Comparison of ENCODE assay signal across 2 cellular contexts in the genomic region with DNA sequence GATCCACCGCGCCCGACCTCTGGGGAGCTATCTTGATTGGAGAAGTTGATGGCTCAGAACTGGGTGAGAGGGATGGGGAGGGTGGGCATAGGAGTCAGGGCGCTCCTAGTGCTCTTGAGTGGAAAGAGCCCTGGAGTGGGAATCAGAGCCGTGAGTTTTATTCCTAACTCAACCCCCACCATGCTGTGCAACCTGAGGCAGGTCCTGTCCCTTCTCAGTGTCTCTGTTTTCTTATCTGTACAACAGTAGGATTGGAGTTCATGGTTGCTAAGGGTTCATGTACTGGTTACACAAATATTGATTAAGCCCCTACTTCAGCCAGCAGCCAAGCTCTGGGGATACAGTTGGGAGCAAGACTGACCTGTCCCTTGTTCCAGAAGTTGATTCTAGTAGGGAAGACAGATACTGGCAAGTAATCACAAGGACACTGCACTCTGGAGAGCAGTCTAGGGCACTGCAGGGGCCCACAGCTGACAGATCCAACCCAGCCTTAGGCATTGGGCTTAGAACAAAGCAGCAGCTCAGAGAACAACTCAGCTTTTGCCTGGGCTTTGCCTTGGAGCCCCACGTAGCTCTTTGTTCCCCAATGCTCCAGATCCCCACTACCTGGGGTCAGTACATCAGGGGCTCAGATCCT.
TF ChIP-seq lines count a peak whose summit lies in the region.

No MANE protein-coding gene starts in this region.

TF ChIP-seq in SK-N-SH treated with all-trans-retinoic acid at 6 μM for 48 hours, 23 proteins besides CTCF, POLR2A, EP300 and RAD21 (continued from another document):
- TF ChIP-seq, protein P1, sequence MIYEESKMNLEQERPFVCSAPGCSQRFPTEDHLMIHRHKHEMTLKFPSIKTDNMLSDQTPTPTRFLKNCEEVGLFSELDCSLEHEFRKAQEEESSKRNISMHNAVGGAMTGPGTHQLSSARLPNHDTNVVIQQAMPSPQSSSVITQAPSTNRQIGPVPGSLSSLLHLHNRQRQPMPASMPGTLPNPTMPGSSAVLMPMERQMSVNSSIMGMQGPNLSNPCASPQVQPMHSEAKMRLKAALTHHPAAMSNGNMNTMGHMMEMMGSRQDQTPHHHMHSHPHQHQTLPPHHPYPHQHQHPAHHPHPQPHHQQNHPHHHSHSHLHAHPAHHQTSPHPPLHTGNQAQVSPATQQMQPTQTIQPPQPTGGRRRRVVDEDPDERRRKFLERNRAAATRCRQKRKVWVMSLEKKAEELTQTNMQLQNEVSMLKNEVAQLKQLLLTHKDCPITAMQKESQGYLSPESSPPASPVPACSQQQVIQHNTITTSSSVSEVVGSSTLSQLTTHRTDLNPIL (CRISPR knock-in tag; IDR thresholded peaks at IDR 0.05; ENCODE audit: low read depth) = no peak
- TF ChIP-seq ZFP3 (CRISPR knock-in tag; IDR thresholded peaks at IDR 0.05) = no peak

TF ChIP-seq in SK-N-SH, 30 proteins besides CTCF, POLR2A, EP300 and RAD21 (continued from another document):
- TF ChIP-seq, protein P2, sequence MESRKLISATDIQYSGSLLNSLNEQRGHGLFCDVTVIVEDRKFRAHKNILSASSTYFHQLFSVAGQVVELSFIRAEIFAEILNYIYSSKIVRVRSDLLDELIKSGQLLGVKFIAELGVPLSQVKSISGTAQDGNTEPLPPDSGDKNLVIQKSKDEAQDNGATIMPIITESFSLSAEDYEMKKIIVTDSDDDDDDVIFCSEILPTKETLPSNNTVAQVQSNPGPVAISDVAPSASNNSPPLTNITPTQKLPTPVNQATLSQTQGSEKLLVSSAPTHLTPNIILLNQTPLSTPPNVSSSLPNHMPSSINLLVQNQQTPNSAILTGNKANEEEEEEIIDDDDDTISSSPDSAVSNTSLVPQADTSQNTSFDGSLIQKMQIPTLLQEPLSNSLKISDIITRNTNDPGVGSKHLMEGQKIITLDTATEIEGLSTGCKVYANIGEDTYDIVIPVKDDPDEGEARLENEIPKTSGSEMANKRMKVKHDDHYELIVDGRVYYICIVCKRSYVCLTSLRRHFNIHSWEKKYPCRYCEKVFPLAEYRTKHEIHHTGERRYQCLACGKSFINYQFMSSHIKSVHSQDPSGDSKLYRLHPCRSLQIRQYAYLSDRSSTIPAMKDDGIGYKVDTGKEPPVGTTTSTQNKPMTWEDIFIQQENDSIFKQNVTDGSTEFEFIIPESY (IDR thresholded peaks at IDR 0.05; ENCODE audit: borderline replicate concordance, low read depth) = no peak
- TF ChIP-seq MEF2A (IDR thresholded peaks at IDR 0.05; ENCODE audit: borderline replicate concordance, low read depth) (no peak), SMC3 (IDR thresholded peaks at IDR 0.05; ENCODE audit: low read depth, low read length) (no peak), NFIC (IDR thresholded peaks at IDR 0.05; ENCODE audit: borderline replicate concordance) (no peak)
